8 cellular contexts compared by ENCODE assay signal in the genomic region with DNA sequence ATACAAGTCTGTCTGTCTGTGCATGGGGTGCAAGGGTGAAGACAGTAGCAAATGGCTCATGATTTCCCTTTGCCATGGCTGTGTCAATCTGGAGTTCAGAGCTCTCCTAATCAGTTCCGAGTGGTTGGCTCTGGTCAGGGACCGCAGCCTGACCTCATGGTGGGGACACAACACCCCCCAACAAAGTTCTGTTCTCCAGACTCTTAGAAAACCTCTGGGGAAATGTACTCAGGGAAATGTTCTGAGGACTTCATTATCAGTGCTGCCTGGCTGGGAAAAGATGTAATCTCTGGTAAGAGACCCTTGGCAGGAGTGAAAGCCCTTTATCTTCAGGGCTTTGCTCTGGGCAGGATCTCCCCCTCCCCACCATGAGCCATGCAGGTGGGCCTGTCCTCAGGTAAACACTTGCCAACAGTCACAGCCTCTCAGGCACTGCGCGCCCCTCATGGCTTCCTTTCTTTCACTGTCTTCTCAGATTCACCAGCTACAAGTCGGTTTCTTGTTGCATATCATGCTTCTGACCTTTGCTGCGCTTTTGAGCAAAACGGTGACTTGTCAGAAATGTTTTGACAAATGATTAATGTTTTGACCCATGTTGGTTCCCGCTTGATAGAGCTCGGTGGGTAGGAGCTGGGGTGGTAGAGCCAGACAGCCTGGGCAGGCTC.
DNase-seq lines count a peak whose midpoint lies in the region; ATAC-seq and TF ChIP-seq lines count a peak whose summit lies in the region.

No MANE protein-coding gene starts in this region.

- H3K4me1 ChIP-seq in CD8-positive, alpha-beta memory T cell (ENCODE audit: insufficient read depth, low read length): peaks cover 74% of the 10 kb centered on the region
- H3K4me1 ChIP-seq in GM23338 (ENCODE audit: insufficient read depth): 0 out of 2 replicates have a peak, but pooled peaks cover 3% of the 10 kb centered on the region

- no peak overlapping the region for H3K4me2 ChIP-seq in GM23338

- H3K27me3 Mint-ChIP-seq in CD8-positive, alpha-beta memory T cell: no peaks in the 10 kb centered on the region
- H3K27me3 Mint-ChIP-seq in GM23338 (ENCODE audit: insufficient read depth, low read depth, poor library complexity) (peaks cover 4% of the 10 kb centered on the region), activated B cell treated with CpG ODN at 0.5 μM for 24 hours (no peaks in the 10 kb centered on the region)

- H3K9me2 ChIP-seq in GM23338 (ENCODE audit: insufficient read depth): no peaks in the 10 kb centered on the region

- peak overlapping the region; percentile 49 for H3K27ac ChIP-seq in CD8-positive, alpha-beta memory T cell (ENCODE audit: low read depth, low read length)
- H3K27ac ChIP-seq in GM23338 (ENCODE audit: low read depth): peak overlapping the region; percentile 55; the same call in 1 of the 2 replicates

- DNase-seq in CD8-positive, alpha-beta memory T cell: peak in 1 of 5 donors; percentile 46
- no peak for DNase-seq in GM23338 (ENCODE audit: low spot score)
- DNase-seq in activated B cell treated with CpG ODN at 0.5 μM for 24 hours: no peak
- DNase-seq in kidney tubule cell (ENCODE audit: low spot score): peak; percentile 43
- no peak for DNase-seq in NOMO-1 treated with dmso at 0.1 percent for 144 hours (lab: John Stamatoyannopoulos, UW; ENCODE audit: unreplicated experiment)
- no peak for DNase-seq in foreskin fibroblast
- DNase-seq in AG08395 (ENCODE audit: low spot score): no peak

- H4K20me1 ChIP-seq in GM23338 (replicated peaks; ENCODE audit: insufficient read depth): peaks cover 4% of the 10 kb centered on the region

- TF ChIP-seq CTCF in GM23338 (conservative IDR thresholded peaks at IDR 0.05; ENCODE audit: low read depth in 2 of 2) (no peak), activated B cell treated with CpG ODN at 0.5 μM for 24 hours (IDR thresholded peaks at IDR 0.05) (no peak), foreskin fibroblast (IDR thresholded peaks at IDR 0.05; ENCODE audit: low read depth, low read length) (no peak)

- H3K4me1 Mint-ChIP-seq in CD8-positive, alpha-beta memory T cell: peaks cover 68 to 81% (median 78%) of the 10 kb centered on the region in 3 donors
- peaks cover 24% of the 10 kb centered on the region; the same call in 2 of the 3 replicates for H3K4me1 Mint-ChIP-seq in GM23338
- H3K4me1 Mint-ChIP-seq in activated B cell treated with CpG ODN at 0.5 μM for 24 hours: peaks cover 93% of the 10 kb centered on the region

- H3K4me3 ChIP-seq in CD8-positive, alpha-beta memory T cell (ENCODE audit: low read length): peak overlapping the region; percentile 64
- H3K4me3 ChIP-seq in GM23338 (no peak overlapping the region), foreskin fibroblast (ENCODE audit: low read depth in 1 of 2, low read length in 2 of 2) (no peak overlapping the region)

- H3F3A ChIP-seq in GM23338 (replicated peaks; ENCODE audit: low read depth): no peaks in the 10 kb centered on the region

- H3K9me3 Mint-ChIP-seq in CD8-positive, alpha-beta memory T cell: no peaks in the 10 kb centered on the region
- H3K9me3 Mint-ChIP-seq in GM23338: no peaks in the 10 kb centered on the region
- H3K9me3 Mint-ChIP-seq in activated B cell treated with CpG ODN at 0.5 μM for 24 hours: no peaks in the 10 kb centered on the region

- peak overlapping the region; percentile 82 to 97 (median 89) for H3K27ac Mint-ChIP-seq in CD8-positive, alpha-beta memory T cell
- H3K27ac Mint-ChIP-seq in GM23338 (no peak overlapping the region), activated B cell treated with CpG ODN at 0.5 μM for 24 hours (peak overlapping the region; percentile 93)

- CTCF ChIA-PET in CD8-positive, alpha-beta memory T cell (lab: Charles Lee): interaction anchor here (0.8 to 3.8 kb wide), 12 partner anchors 9 to 176 kb away, joined by 3 to 20 read pairs (median 4); partner anchors contain the start of gene RPL39L
- CTCF ChIA-PET in activated B cell treated with CpG ODN at 0.5 μM for 24 hours (lab: Charles Lee): interaction anchor here (0.9 to 1.9 kb wide), 8 partner anchors 9 to 177 kb away, joined by 3 to 6 read pairs (median 4); no protein-coding TSS in a partner anchor

- peaks cover 2 to 24% (median 10%) of the 10 kb centered on the region in 3 donors for H3K36me3 Mint-ChIP-seq in CD8-positive, alpha-beta memory T cell
- H3K36me3 Mint-ChIP-seq in GM23338 (ENCODE audit: low read depth) (peaks cover 33% of the 10 kb centered on the region), activated B cell treated with CpG ODN at 0.5 μM for 24 hours (ENCODE audit: low read depth) (peaks cover 67% of the 10 kb centered on the region)

- no peaks in the 10 kb centered on the region for H3K27me3 ChIP-seq in CD8-positive, alpha-beta memory T cell (ENCODE audit: insufficient read depth, low read length, poor library complexity, severe bottlenecking)
- no peaks in the 10 kb centered on the region for H3K27me3 ChIP-seq in GM23338 (ENCODE audit: insufficient read depth)

- no peaks in the 10 kb centered on the region for H3K9me3 ChIP-seq in CD8-positive, alpha-beta memory T cell (ENCODE audit: low read length)

- no peak overlapping the region for H2AFZ ChIP-seq in GM23338

- ATAC-seq in GM23338 (peak; percentile 63), activated B cell treated with CpG ODN at 0.5 μM for 24 hours (ENCODE audit: low read depth) (peak; percentile 51), GM19328 (IDR thresholded peaks at IDR 0.05; ENCODE audit: unreplicated experiment) (no peak)

- POLR2A ChIA-PET in CD8-positive, alpha-beta memory T cell (lab: Charles Lee): interaction anchor here (2.0 kb wide), 1 partner anchor 15 kb away, joined by 10 read pairs; no protein-coding TSS in a partner anchor
- POLR2A ChIA-PET in activated B cell treated with CpG ODN at 0.5 μM for 24 hours (lab: Charles Lee): interaction anchor here (0.7 to 7.1 kb wide), 28 partner anchors 9 to 242 kb away, joined by 3 to 77 read pairs (median 5); partner anchors contain the start of genes RPL39L and ST6GAL1

- H3K36me3 ChIP-seq in CD8-positive, alpha-beta memory T cell (ENCODE audit: insufficient read depth, low read length): peaks cover 4% of the 10 kb centered on the region
- H3K36me3 ChIP-seq in GM23338 (ENCODE audit: insufficient read depth): peaks cover 4% of the 10 kb centered on the region; the same call in 1 of the 2 replicates

- H3K79me2 ChIP-seq in GM23338 (replicated peaks; ENCODE audit: insufficient read depth): peaks cover 11% of the 10 kb centered on the region

- H3K4me3 Mint-ChIP-seq in CD8-positive, alpha-beta memory T cell: peak overlapping the region; percentile 79 to 92 (median 84)
- no peak overlapping the region for H3K4me3 Mint-ChIP-seq in GM23338
- peak overlapping the region; percentile 84 for H3K4me3 Mint-ChIP-seq in activated B cell treated with CpG ODN at 0.5 μM for 24 hours

- intact Hi-C loops in activated B cell treated with CpG ODN at 0.5 μM for 24 hours (cut with micrococcal nuclease): loop anchor here (1.0 to 10.0 kb wide), 7 partner anchors 13 to 1091 kb away; partner anchors contain the start of genes RPL39L and TRA2B

TF ChIP-seq in GM23338, 12 proteins besides CTCF, POLR2A, EP300 and RAD21 (continues in another document):
- TF ChIP-seq, protein P1, sequence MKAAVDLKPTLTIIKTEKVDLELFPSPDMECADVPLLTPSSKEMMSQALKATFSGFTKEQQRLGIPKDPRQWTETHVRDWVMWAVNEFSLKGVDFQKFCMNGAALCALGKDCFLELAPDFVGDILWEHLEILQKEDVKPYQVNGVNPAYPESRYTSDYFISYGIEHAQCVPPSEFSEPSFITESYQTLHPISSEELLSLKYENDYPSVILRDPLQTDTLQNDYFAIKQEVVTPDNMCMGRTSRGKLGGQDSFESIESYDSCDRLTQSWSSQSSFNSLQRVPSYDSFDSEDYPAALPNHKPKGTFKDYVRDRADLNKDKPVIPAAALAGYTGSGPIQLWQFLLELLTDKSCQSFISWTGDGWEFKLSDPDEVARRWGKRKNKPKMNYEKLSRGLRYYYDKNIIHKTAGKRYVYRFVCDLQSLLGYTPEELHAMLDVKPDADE (IDR thresholded peaks at IDR 0.05): no peak
- TF ChIP-seq ZNF114 (CRISPR knock-in tag; IDR thresholded peaks at IDR 0.05) (no peak), ZNF331 (CRISPR knock-in tag; IDR thresholded peaks at IDR 0.05; ENCODE audit: low read depth) (no peak), CREB1 (CRISPR knock-in tag; IDR thresholded peaks at IDR 0.05; ENCODE audit: low read depth) (no peak), JUNB (IDR thresholded peaks at IDR 0.05; ENCODE audit: unreplicated experiment) (no peak), EZH2 (IDR thresholded peaks at IDR 0.05; ENCODE audit: low read depth, unreplicated experiment) (no peak), NANOG (IDR thresholded peaks at IDR 0.05; ENCODE audit: borderline replicate concordance) (no peak), POLR2AphosphoS5 (IDR thresholded peaks at IDR 0.05; ENCODE audit: low read depth) (no peak)
- TF ChIP-seq, protein P2, sequence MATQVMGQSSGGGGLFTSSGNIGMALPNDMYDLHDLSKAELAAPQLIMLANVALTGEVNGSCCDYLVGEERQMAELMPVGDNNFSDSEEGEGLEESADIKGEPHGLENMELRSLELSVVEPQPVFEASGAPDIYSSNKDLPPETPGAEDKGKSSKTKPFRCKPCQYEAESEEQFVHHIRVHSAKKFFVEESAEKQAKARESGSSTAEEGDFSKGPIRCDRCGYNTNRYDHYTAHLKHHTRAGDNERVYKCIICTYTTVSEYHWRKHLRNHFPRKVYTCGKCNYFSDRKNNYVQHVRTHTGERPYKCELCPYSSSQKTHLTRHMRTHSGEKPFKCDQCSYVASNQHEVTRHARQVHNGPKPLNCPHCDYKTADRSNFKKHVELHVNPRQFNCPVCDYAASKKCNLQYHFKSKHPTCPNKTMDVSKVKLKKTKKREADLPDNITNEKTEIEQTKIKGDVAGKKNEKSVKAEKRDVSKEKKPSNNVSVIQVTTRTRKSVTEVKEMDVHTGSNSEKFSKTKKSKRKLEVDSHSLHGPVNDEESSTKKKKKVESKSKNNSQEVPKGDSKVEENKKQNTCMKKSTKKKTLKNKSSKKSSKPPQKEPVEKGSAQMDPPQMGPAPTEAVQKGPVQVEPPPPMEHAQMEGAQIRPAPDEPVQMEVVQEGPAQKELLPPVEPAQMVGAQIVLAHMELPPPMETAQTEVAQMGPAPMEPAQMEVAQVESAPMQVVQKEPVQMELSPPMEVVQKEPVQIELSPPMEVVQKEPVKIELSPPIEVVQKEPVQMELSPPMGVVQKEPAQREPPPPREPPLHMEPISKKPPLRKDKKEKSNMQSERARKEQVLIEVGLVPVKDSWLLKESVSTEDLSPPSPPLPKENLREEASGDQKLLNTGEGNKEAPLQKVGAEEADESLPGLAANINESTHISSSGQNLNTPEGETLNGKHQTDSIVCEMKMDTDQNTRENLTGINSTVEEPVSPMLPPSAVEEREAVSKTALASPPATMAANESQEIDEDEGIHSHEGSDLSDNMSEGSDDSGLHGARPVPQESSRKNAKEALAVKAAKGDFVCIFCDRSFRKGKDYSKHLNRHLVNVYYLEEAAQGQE (IDR thresholded peaks at IDR 0.05; ENCODE audit: unreplicated experiment): no peak
